In genomic region chr7:754531-755420, GRCh38 we compare ENCODE assay signal across 20 cellular contexts.
"Had no signal": no experiment of that assay in that cellular context is flagged by ENCODE, and none has a peak within 500 bp of the region (broad histone marks: within the 10 kb centered on the region; RNA-seq: fewer than 3 reads in every experiment).

No MANE protein-coding gene starts in this region.

- DNase-seq: activated CD4-positive, alpha-beta T cell treated with anti-CD3 and anti-CD28 coated beads for 1 hour; activated CD4-positive, alpha-beta T cell treated with anti-CD3 and anti-CD28 coated beads, Interleukin-2, amount 50 U/mL, for 1 hour; activated CD8-positive, alpha-beta T cell treated with anti-CD3 and anti-CD28 coated beads, Interleukin-2, amount 10 ng/mL, durations not matched to agents 7 days and 5 days; activated naive CD4-positive, alpha-beta T cell treated with anti-CD3 and anti-CD28 coated beads for 36 hours; activated T-cell treated with anti-CD3 and anti-CD28 coated beads, Interleukin-2, amount 50 U/mL, for 1 hour; anterior cingulate cortex; dermis blood vessel endothelial cell; effector CD8-positive, alpha-beta T cell; erythroblast; foreskin melanocyte; mesenchymal stem cell; nephron progenitor cell; nucleus accumbens; stimulated activated CD4-positive, alpha-beta T cell treated with anti-CD3 and anti-CD28 coated beads, Interleukin-12 subunit alpha, Interleukin-12 subunit beta, amount 100 ng/mL, for 4 hours; T-cell had no signal

- ATAC-seq: activated CD8-positive, alpha-beta T cell treated with anti-CD3 and anti-CD28 coated beads, Interleukin-2, amount 10 ng/mL, durations not matched to agents 7 days and 5 days; activated T-helper 17 cell treated with anti-CD3 and anti-CD28 coated beads, Interleukin-2, amount 50 U/mL, for 72 hours; body of pancreas; T-cell had no signal

- H3K9me3 ChIP-seq: body of pancreas, tibial artery had no signal

- H3K4me3 ChIP-seq: body of pancreas, cardiac muscle cell, tibial artery had no signal

- H3K27ac ChIP-seq: body of pancreas, cardiac muscle cell, tibial artery, VCaP had no signal
